ENCODE assay signal across 9 cellular contexts in genomic region chr3:141412936-141413354, GRCh38. TPM values are rescaled to one million over a fixed set of nuclear protein-coding genes. Genes with fewer than 3 reads are reported as not detected.
DNase-seq lines count a peak whose midpoint lies in the region; ATAC-seq, FAIRE-seq and TF ChIP-seq lines count a peak whose summit lies in the region.
"Had no signal": no experiment of that assay in that cellular context is flagged by ENCODE, and none has a peak within 500 bp of the region (broad histone marks: within the 10 kb centered on the region; RNA-seq: fewer than 3 reads in every experiment).

No MANE protein-coding gene starts in this region.

- TF ChIP-seq EP300 in K562 (IDR thresholded peaks at IDR 0.05; ENCODE audit: low read length) = no peak

- H4K20me1 ChIP-seq in K562 (replicated peaks; ENCODE audit: control insufficient read depth, insufficient read depth, low read length) = no peaks in the 10 kb centered on the region
- H4K20me1 ChIP-seq: BLaER1 treated with 17β-estradiol and CSF1 and Interleukin-3, amounts not matched to agents 10 nM and 100 nM had no signal

- H3K27ac Mint-ChIP-seq in T-helper 1 cell treated with Interleukin-12 subunit alpha and Interleukin-12 subunit beta and Interleukin-4 antibody, amounts not matched to agents 30 μg/mL and 1 μg/mL, for 36 hours = peak overlapping the region; percentile 99
- peak overlapping the region; percentile 93 for H3K27ac Mint-ChIP-seq in stimulated activated memory B cell treated with anti-CD40 and anti-IgM and Interleukin-4, amounts not matched to agents 10 μg/mL and 1 μg/mL and 100 μg/mL, for 72 hours

- no peak for TF ChIP-seq POLR2A in K562 (conservative IDR thresholded peaks at IDR 0.05)

- no peak for TF ChIP-seq RAD21 in K562 (CRISPR knock-in tag; conservative IDR thresholded peaks at IDR 0.05 in 1 of 2, IDR thresholded peaks at IDR 0.05 in 1 of 2)

- no peaks in the 10 kb centered on the region for H3K27me3 ChIP-seq in K562 (ENCODE audit: control insufficient read depth in 2 of 2, insufficient read depth in 2 of 2, low read length in 2 of 2)
- H3K27me3 ChIP-seq: BLaER1 treated with 17β-estradiol and CSF1 and Interleukin-3, amounts not matched to agents 10 nM and 100 nM had no signal

- H3K4me2 ChIP-seq in K562 (ENCODE audit: insufficient read depth, low read length) = no peak overlapping the region

- CTCF ChIA-PET in K562 (lab: Yijun Ruan, JAX; ENCODE audit: low intra/inter-chr PET ratio) = no interaction called here

- TF ChIP-seq CTCF in K562 (IDR thresholded peaks at IDR 0.05 in 2 of 3, conservative IDR thresholded peaks at IDR 0.05 in 1 of 3; ENCODE audit: insufficient read depth in 2 of 3, low read depth in 1 of 3, low read length in 3 of 3) = no peak
- TF ChIP-seq CTCF in GM13977 (IDR thresholded peaks at IDR 0.05; ENCODE audit: extremely low read depth, insufficient read depth, missing control alignments) = no peak

- H3K27me3 Mint-ChIP-seq in T-helper 1 cell treated with Interleukin-12 subunit alpha and Interleukin-12 subunit beta and Interleukin-4 antibody, amounts not matched to agents 30 μg/mL and 1 μg/mL, for 36 hours (ENCODE audit: low read depth) = no peaks in the 10 kb centered on the region
- no peaks in the 10 kb centered on the region for H3K27me3 Mint-ChIP-seq in stimulated activated memory B cell treated with anti-CD40 and anti-IgM and Interleukin-4, amounts not matched to agents 10 μg/mL and 1 μg/mL and 100 μg/mL, for 72 hours

- H3K36me3 ChIP-seq in K562 (ENCODE audit: control insufficient read depth, insufficient read depth, low read length) = peaks cover 28% of the 10 kb centered on the region; the same call in 2 of the 3 replicates

- peaks cover 39% of the 10 kb centered on the region for H3K36me3 Mint-ChIP-seq in T-helper 1 cell treated with Interleukin-12 subunit alpha and Interleukin-12 subunit beta and Interleukin-4 antibody, amounts not matched to agents 30 μg/mL and 1 μg/mL, for 36 hours (ENCODE audit: low read depth)
- peaks cover 56% of the 10 kb centered on the region for H3K36me3 Mint-ChIP-seq in stimulated activated memory B cell treated with anti-CD40 and anti-IgM and Interleukin-4, amounts not matched to agents 10 μg/mL and 1 μg/mL and 100 μg/mL, for 72 hours

- no peaks in the 10 kb centered on the region for H3K9me3 ChIP-seq in K562 (replicated peaks; ENCODE audit: control insufficient read depth, insufficient read depth, low read depth, low read length)

- H3K27ac ChIP-seq in K562 (ENCODE audit: extremely low read depth, low read depth, low read length) = no peak overlapping the region; the same call in 2 of the 3 replicates
- H3K27ac ChIP-seq: BLaER1 treated with 17β-estradiol and CSF1 and Interleukin-3, amounts not matched to agents 10 nM and 100 nM had no signal

- H3K4me1 ChIP-seq in K562 (replicated peaks in 1 of 2; ENCODE audit: control insufficient read depth in 2 of 2, insufficient read depth in 2 of 2, low read length in 2 of 2) = peaks cover 2 to 28% of the 10 kb centered on the region in 2 experiments; a peak in 4 of 5 replicates
- H3K4me1 ChIP-seq: BLaER1 treated with 17β-estradiol and CSF1 and Interleukin-3, amounts not matched to agents 10 nM and 100 nM had no signal

- H3K4me3 Mint-ChIP-seq in T-helper 1 cell treated with Interleukin-12 subunit alpha and Interleukin-12 subunit beta and Interleukin-4 antibody, amounts not matched to agents 30 μg/mL and 1 μg/mL, for 36 hours = peak overlapping the region; percentile 57
- peak overlapping the region; percentile 71 for H3K4me3 Mint-ChIP-seq in stimulated activated memory B cell treated with anti-CD40 and anti-IgM and Interleukin-4, amounts not matched to agents 10 μg/mL and 1 μg/mL and 100 μg/mL, for 72 hours

- no peak for DNase-seq in T-helper 1 cell
- no peak for DNase-seq in K562 (ENCODE audit: extremely low read depth in 1 of 4, low spot score in 3 of 4)
- DNase-seq in left lobe of liver (ENCODE audit: low spot score) = peak; percentile 96
- DNase-seq in GM13977 (ENCODE audit: low spot score) = no peak

- 0 out of 2 replicates have a peak overlapping the region, but pooled peaks have one; percentile 65 for H2AFZ ChIP-seq in K562 (ENCODE audit: low read depth, low read length)

- POLR2A ChIA-PET in K562 (lab: Yijun Ruan, JAX) = interaction anchor here (0.9 to 2.1 kb wide), 3 partner anchors 8 to 100 kb away, joined by 3 to 5 read pairs (median 4); no protein-coding TSS in a partner anchor

- no peak overlapping the region for H3K4me3 ChIP-seq in K562
- H3K4me3 ChIP-seq: BLaER1 treated with 17β-estradiol and CSF1 and Interleukin-3, amounts not matched to agents 10 nM and 100 nM had no signal

- no peaks in the 10 kb centered on the region for H3K9me1 ChIP-seq in K562 (ENCODE audit: control insufficient read depth, insufficient read depth, low read length)

- H3K79me2 ChIP-seq in K562 (ENCODE audit: control insufficient read depth, insufficient read depth, low read length) = no peaks in the 10 kb centered on the region

- in situ Hi-C loops in K562 (cut with MboI) = no loop called here
- in situ Hi-C loops in GM13977 (cut with MboI; ENCODE audit: low pct_unique_long_range_greater_than_20kb, low sequenced_read_pairs, unreplicated experiment) = no loop called here

- 84% methylated on average over 11 of the region's 11 CpGs for WGBS in K562 (ENCODE audit: insufficient coverage, low coverage, missing lambda C conversion rate)

- BruUV-seq in K562 (replicated peaks; lab: Mats Ljungman, UMichigan) = no TSS peak

- peak overlapping the region in 1 of 2 experiments; percentile 73; a peak in 2 of 4 replicates for H3K9ac ChIP-seq in K562 (ENCODE audit: insufficient read depth in 1 of 2, low read depth in 2 of 2, low read length in 2 of 2)
- H3K9ac ChIP-seq: BLaER1 treated with 17β-estradiol and CSF1 and Interleukin-3, amounts not matched to agents 10 nM and 100 nM had no signal

- FAIRE-seq in K562 (lab: Jason Lieb, UNC) = no peak

- no peaks in the 10 kb centered on the region for H3K9me3 Mint-ChIP-seq in T-helper 1 cell treated with Interleukin-12 subunit alpha and Interleukin-12 subunit beta and Interleukin-4 antibody, amounts not matched to agents 30 μg/mL and 1 μg/mL, for 36 hours
- no peaks in the 10 kb centered on the region for H3K9me3 Mint-ChIP-seq in stimulated activated memory B cell treated with anti-CD40 and anti-IgM and Interleukin-4, amounts not matched to agents 10 μg/mL and 1 μg/mL and 100 μg/mL, for 72 hours

- ATAC-seq in K562 (no peak), left lobe of liver (peak; percentile 81), HG02642 (IDR thresholded peaks at IDR 0.05; ENCODE audit: poor library complexity, unreplicated experiment) (no peak), GM21526 (IDR thresholded peaks at IDR 0.05; ENCODE audit: low FRiP score, unreplicated experiment) (no peak)
- ATAC-seq in stimulated activated memory B cell treated with anti-CD40 and anti-IgM and Interleukin-4, amounts not matched to agents 10 μg/mL and 1 μg/mL and 100 μg/mL, for 72 hours = no peak

- intact Hi-C loops in K562 (cut with micrococcal nuclease) = no loop called here

- H3K4me1 Mint-ChIP-seq in T-helper 1 cell treated with Interleukin-12 subunit alpha and Interleukin-12 subunit beta and Interleukin-4 antibody, amounts not matched to agents 30 μg/mL and 1 μg/mL, for 36 hours (ENCODE audit: low read depth) = peaks cover 57% of the 10 kb centered on the region
- H3K4me1 Mint-ChIP-seq in stimulated activated memory B cell treated with anti-CD40 and anti-IgM and Interleukin-4, amounts not matched to agents 10 μg/mL and 1 μg/mL and 100 μg/mL, for 72 hours = peaks cover 76% of the 10 kb centered on the region

TF ChIP-seq in K562, 482 proteins besides CTCF, POLR2A, EP300 and RAD21:
- no peak for TF ChIP-seq TFE3 (CRISPR knock-in tag; IDR thresholded peaks at IDR 0.05)
- 0 out of 2 replicates have a peak, but pooled peaks have one; percentile 32 for TF ChIP-seq ZNF589 (CRISPR knock-in tag; IDR thresholded peaks at IDR 0.05; ENCODE audit: low read depth)

RNA-seq across cellular contexts. Expression of gene ZBTB38, which starts 44.6 kb away (rescaled TPM):
- total RNA-seq in K562 (2011; cell fraction: chromatin; rRNA removed; ENCODE audit: low replicate concordance) = 53.5 and 97.8 TPM in 2 replicates
- 22.0 and 29.1 TPM in 2 replicates for total RNA-seq in K562 (2011; cell fraction: nucleolus; rRNA removed)
- 61.7 and 84.8 TPM in 2 replicates for total RNA-seq in K562 (2011; cell fraction: nucleoplasm; rRNA removed)
- total RNA-seq in K562 (2014; rRNA removed) (22.9 and 24.8 TPM in 2 replicates), K562 (2014; rRNA removed; fragmentation: Illumina TruSeq; extraction: Trizol) (39.4 and 43.6 TPM in 2 replicates), K562 (2015; rRNA removed; fragmentation: Illumina TruSeq; extraction: Trizol) (33.5 and 33.7 TPM in 2 replicates), K562 (2021) (30.7 and 36.3 TPM in 2 replicates), left lobe of liver (26.6 TPM)
- polyA plus RNA-seq in K562 (2011; rRNA removed) (18.0 and 22.5 TPM in 2 replicates), K562 (2014; fragmentation: Illumina TruSeq; extraction: Trizol) (24.0 and 26.2 TPM in 2 replicates), K562 (2014; fragmentation: Nextera tagmentation; extraction: Ambion mirVana) (10 to 100 TPM; 14.2 to 17.9 TPM), K562 (2014; rRNA removed) (12.1 and 12.6 TPM in 2 replicates)
- 6.7 and 14.9 TPM in 2 replicates for polyA plus RNA-seq in K562 (2011; cell fraction: cytosol; rRNA removed)
- 22.7 and 28.6 TPM in 2 replicates for polyA plus RNA-seq in K562 (2011; cell fraction: nucleus; rRNA removed)
- polyA plus RNA-seq in K562 (2012) = 19.0 and 21.1 TPM in 2 replicates
- 64.1 and 109 TPM in 2 replicates for polyA minus RNA-seq in K562 (2011; rRNA and poly(A)+ RNA removed)
- 27.8 and 34.9 TPM in 2 replicates for polyA minus RNA-seq in K562 (2011; cell fraction: cytosol; rRNA and poly(A)+ RNA removed)
- polyA minus RNA-seq in K562 (2011; cell fraction: nucleus; rRNA and poly(A)+ RNA removed) = 35.9 and 61.9 TPM in 2 replicates
